ENCODE assay signal across 8 cellular contexts in genomic region chr1:235910357-235911299, GRCh38. TPM values are rescaled to one million over a fixed set of nuclear protein-coding genes. Genes with fewer than 3 reads are reported as not detected.
DNase-seq lines count a peak whose midpoint lies in the region; ATAC-seq and TF ChIP-seq lines count a peak whose summit lies in the region.

No MANE protein-coding gene starts in this region.

- DNase-seq in GM12865 (ENCODE audit: low read depth): peak; percentile 52
- peak; percentile 78 for DNase-seq in MV-4-11 (lab: John Stamatoyannopoulos, UW)
- DNase-seq in amniotic stem cell (lab: John Stamatoyannopoulos, UW): peak; percentile 92
- peak; percentile 95 for DNase-seq in iris pigment epithelial cell (ENCODE audit: low read depth)
- peak; percentile 60 for DNase-seq in stimulated activated naive CD8-positive, alpha-beta T cell treated with anti-CD3 and anti-CD28 coated beads, Interleukin-15, Interleukin-2, amounts not matched to agents 100 U/mL and 50 U/mL, for 24 hours
- no peak for DNase-seq in posterior vena cava (ENCODE audit: low spot score)

- peak; percentile 93 for ATAC-seq in stimulated activated naive CD8-positive, alpha-beta T cell treated with anti-CD3 and anti-CD28 coated beads, Interleukin-15, Interleukin-2, amounts not matched to agents 100 U/mL and 50 U/mL, for 24 hours
- no peak for ATAC-seq in GM21737 (IDR thresholded peaks at IDR 0.05; ENCODE audit: unreplicated experiment)
- no peak for ATAC-seq in HG02938 (IDR thresholded peaks at IDR 0.05; ENCODE audit: unreplicated experiment)

- no peak for TF ChIP-seq CTCF in GM12865 (IDR thresholded peaks at IDR 0.05; ENCODE audit: insufficient read depth, low read depth, low read length, missing control alignments)

- no peak overlapping the region for H3K4me3 ChIP-seq in GM12865 (ENCODE audit: low read depth, low read length)

- intact Hi-C loops in posterior vena cava (cut with DNase I): no loop called here

RNA-seq across cellular contexts. Expression of gene LYST, which starts 43.9 kb away (rescaled TPM):
- total RNA-seq in posterior vena cava: 10 to 100 TPM; 51.2 to 53.5 TPM
